Comparison of ENCODE assay signal across 35 cellular contexts in the genomic region with DNA sequence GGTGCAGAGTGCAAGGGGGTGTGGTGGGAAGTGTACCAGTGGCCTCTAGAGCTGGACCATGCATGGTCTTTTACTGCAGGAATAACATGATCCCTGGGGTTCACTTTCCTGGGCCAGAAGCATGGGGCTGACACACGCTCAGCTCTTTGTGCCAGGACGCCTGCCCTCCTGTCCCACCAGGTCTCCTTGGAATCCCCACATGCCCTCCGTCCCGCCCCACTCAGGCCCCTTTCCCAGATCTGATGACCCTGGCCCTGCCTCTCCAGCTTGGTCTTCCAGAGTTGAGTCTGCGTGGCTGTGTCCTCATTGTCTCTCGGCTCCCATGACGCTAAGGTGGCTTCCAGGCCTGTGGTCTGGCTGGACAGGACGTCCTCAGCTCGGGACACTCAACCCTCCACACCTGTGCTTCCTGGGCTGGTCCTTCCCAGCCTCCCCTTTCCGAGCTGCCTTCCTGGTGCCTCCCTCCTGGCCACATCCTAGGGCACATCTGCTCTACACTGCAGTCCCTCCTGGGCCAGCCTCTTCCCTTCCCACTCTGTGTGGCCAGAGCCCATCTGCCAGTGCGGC.
"Had no signal": no experiment of that assay in that cellular context is flagged by ENCODE, and none has a peak within 500 bp of the region (broad histone marks: within the 10 kb centered on the region; RNA-seq: fewer than 3 reads in every experiment).

No MANE protein-coding gene starts in this region.

- H3K27ac Mint-ChIP-seq: activated B cell treated with CpG ODN at 0.5 μM for 24 hours; activated CD4-positive, alpha-beta memory T cell treated with anti-CD3 and anti-CD28 coated beads for 36 hours; activated CD4-positive, alpha-beta T cell treated with anti-CD3 and anti-CD28 coated beads, Interleukin-2, amount 10 ng/mL, durations not matched to agents 24 days and 14 days; activated CD8-positive, alpha-beta T cell treated with anti-CD3 and anti-CD28 coated beads for 36 hours; activated naive CD4-positive, alpha-beta T cell treated with anti-CD3 and anti-CD28 coated beads for 36 hours; activated naive CD4-positive, alpha-beta T cell treated with anti-CD3 and anti-CD28 coated beads, Interleukin-2, amount 50 U/mL, for 72 hours; activated naive CD8-positive, alpha-beta T cell treated with anti-CD3 and anti-CD28 coated beads for 36 hours; activated T-cell treated with anti-CD3 and anti-CD28 coated beads, Interleukin-2, amount 50 U/mL, for 72 hours; activated T-helper 1 cell treated with anti-CD3 and anti-CD28 coated beads, Interleukin-12 subunit alpha, Interleukin-12 subunit beta, Interleukin-2, Interleukin-4 antibody, amounts not matched to agents 30 ng/mL and 10 ng/mL and 1 ng/mL, durations not matched to agents 14 hours and 24 hours and 36 hours; activated T-helper 17 cell treated with anti-CD3 and anti-CD28 coated beads, Interleukin-2, amount 50 U/mL, for 72 hours; T-helper 1 cell treated with Interleukin-12 subunit alpha and Interleukin-12 subunit beta and Interleukin-4 antibody, amounts not matched to agents 30 μg/mL and 1 μg/mL, for 36 hours; T-helper 2 cell treated with Interferon-gamma antibody and Interleukin-4, amounts not matched to agents 5 μg/mL and 100 μg/mL, for 36 hours had no signal

- H3K27me3 Mint-ChIP-seq: activated B cell treated with CpG ODN at 0.5 μM for 24 hours had no signal

- H3K36me3 Mint-ChIP-seq: activated CD4-positive, alpha-beta memory T cell treated with anti-CD3 and anti-CD28 coated beads for 36 hours; activated naive CD4-positive, alpha-beta T cell treated with anti-CD3 and anti-CD28 coated beads, Interleukin-2, amount 50 U/mL, for 72 hours; activated naive CD8-positive, alpha-beta T cell treated with anti-CD3 and anti-CD28 coated beads for 36 hours had no signal

- H3K27me3 ChIP-seq: adrenal gland, body of pancreas, brain microvascular endothelial cell had no signal

- H3K4me3 ChIP-seq: adrenal gland, body of pancreas, breast epithelium had no signal

- H3K27ac ChIP-seq: adrenal gland, body of pancreas, brain microvascular endothelial cell, breast epithelium, VCaP had no signal

- H3K9me3 Mint-ChIP-seq: activated B cell treated with CpG ODN at 0.5 μM for 24 hours had no signal

- H3K9me3 ChIP-seq: adrenal gland, body of pancreas had no signal

- ATAC-seq: activated CD8-positive, alpha-beta T cell treated with anti-CD3 and anti-CD28 coated beads for 36 hours; activated naive CD4-positive, alpha-beta T cell treated with anti-CD3 and anti-CD28 coated beads, Interleukin-2, amount 50 U/mL, for 72 hours; activated T-cell treated with anti-CD3 and anti-CD28 coated beads, Interleukin-2, amount 50 U/mL, for 4 hours; activated T-cell treated with anti-CD3 and anti-CD28 coated beads, Interleukin-2, amount 50 U/mL, for 72 hours; activated T-helper 17 cell treated with anti-CD3 and anti-CD28 coated beads, Interleukin-2, amount 50 U/mL, for 72 hours; body of pancreas had no signal

- DNase-seq: activated B cell treated with CpG ODN at 0.5 μM for 24 hours; activated CD4-positive, alpha-beta memory T cell treated with anti-CD3 and anti-CD28 coated beads for 36 hours; activated CD4-positive, alpha-beta T cell treated with anti-CD3 and anti-CD28 coated beads for 4 hours; activated CD4-positive, alpha-beta T cell treated with anti-CD3 and anti-CD28 coated beads, Interleukin-2, amount 10 ng/mL, durations not matched to agents 24 days and 14 days; activated CD4-positive, alpha-beta T cell treated with anti-CD3 and anti-CD28 coated beads, Interleukin-2, amount 50 U/mL, for 1 hour; activated CD4-positive, alpha-beta T cell treated with anti-CD3 and anti-CD28 coated beads, Interleukin-2, amount 50 U/mL, for 4 hours; activated CD4-positive, CD25-positive, alpha-beta regulatory T cell treated with anti-CD3 and anti-CD28 coated beads, Interleukin-2, amount 50 U/mL, for 72 hours; activated CD8-positive, alpha-beta memory T cell treated with anti-CD3 and anti-CD28 coated beads, Interleukin-2, amount 50 U/mL, for 4 hours; activated CD8-positive, alpha-beta T cell treated with anti-CD3 and anti-CD28 coated beads for 36 hours; activated effector memory CD4-positive, alpha-beta T cell treated with anti-CD3 and anti-CD28 coated beads, Interleukin-2, amount 50 U/mL, for 16 hours; activated gamma-delta T cell treated with Interleukin-2 at 50 U/mL for 16 hours; activated naive CD4-positive, alpha-beta T cell; activated naive CD4-positive, alpha-beta T cell treated with anti-CD3 and anti-CD28 coated beads for 36 hours; activated naive CD4-positive, alpha-beta T cell treated with anti-CD3 and anti-CD28 coated beads, Interleukin-2, amount 50 U/mL, for 16 hours; activated naive CD8-positive, alpha-beta T cell treated with anti-CD3 and anti-CD28 coated beads for 36 hours; activated T-cell treated with anti-CD3 and anti-CD28 coated beads for 4 hours; activated T-cell treated with anti-CD3 and anti-CD28 coated beads, Interleukin-2, amount 50 U/mL, for 1 hour; activated T-cell treated with anti-CD3 and anti-CD28 coated beads, Interleukin-2, amount 50 U/mL, for 4 hours; activated T-cell treated with anti-CD3 and anti-CD28 coated beads, Interleukin-2, amount 50 U/mL, for 72 hours; adrenal gland; amniotic stem cell; aorta; body of pancreas; brain microvascular endothelial cell; central memory CD4-positive, alpha-beta T cell; T-helper 1 cell; T-helper 2 cell; T-helper 9 cell had no signal

- H3K4me1 Mint-ChIP-seq: activated B cell treated with CpG ODN at 0.5 μM for 24 hours; activated CD4-positive, alpha-beta T cell treated with anti-CD3 and anti-CD28 coated beads, Interleukin-2, amount 10 ng/mL, durations not matched to agents 24 days and 14 days; activated T-helper 17 cell treated with anti-CD3 and anti-CD28 coated beads, Interleukin-2, amount 50 U/mL, for 72 hours had no signal

- H3K36me3 ChIP-seq: adrenal gland, brain microvascular endothelial cell, breast epithelium had no signal

- H3K4me1 ChIP-seq: adrenal gland, body of pancreas, breast epithelium had no signal

- H3K4me3 Mint-ChIP-seq: activated B cell treated with CpG ODN at 0.5 μM for 24 hours; activated CD4-positive, alpha-beta memory T cell treated with anti-CD3 and anti-CD28 coated beads for 36 hours; activated CD4-positive, alpha-beta T cell treated with anti-CD3 and anti-CD28 coated beads, Interleukin-2, amount 10 ng/mL, durations not matched to agents 24 days and 14 days; activated CD8-positive, alpha-beta T cell treated with anti-CD3 and anti-CD28 coated beads for 36 hours; activated naive CD4-positive, alpha-beta T cell treated with anti-CD3 and anti-CD28 coated beads for 36 hours; activated naive CD8-positive, alpha-beta T cell treated with anti-CD3 and anti-CD28 coated beads for 36 hours; activated T-cell treated with anti-CD3 and anti-CD28 coated beads, Interleukin-2, amount 50 U/mL, for 4 hours; activated T-cell treated with anti-CD3 and anti-CD28 coated beads, Interleukin-2, amount 50 U/mL, for 72 hours; activated T-helper 1 cell treated with anti-CD3 and anti-CD28 coated beads, Interleukin-12 subunit alpha, Interleukin-12 subunit beta, Interleukin-2, Interleukin-4 antibody, amounts not matched to agents 30 ng/mL and 10 ng/mL and 1 ng/mL, durations not matched to agents 14 hours and 24 hours and 36 hours; activated T-helper 17 cell treated with anti-CD3 and anti-CD28 coated beads, Interleukin-2, amount 50 U/mL, for 72 hours; T-helper 1 cell treated with Interleukin-12 subunit alpha and Interleukin-12 subunit beta and Interleukin-4 antibody, amounts not matched to agents 30 μg/mL and 1 μg/mL, for 36 hours; T-helper 2 cell treated with Interferon-gamma antibody and Interleukin-4, amounts not matched to agents 5 μg/mL and 100 μg/mL, for 36 hours had no signal
